In genomic region chr7:142748410-142748809, GRCh38 we compare ENCODE assay signal across 14 cellular contexts. TPM values are rescaled to one million over a fixed set of nuclear protein-coding genes. Genes with fewer than 3 reads are reported as not detected.
"Had no signal": no experiment of that assay in that cellular context is flagged by ENCODE, and none has a peak within 500 bp of the region (broad histone marks: within the 10 kb centered on the region; RNA-seq: fewer than 3 reads in every experiment).

No MANE protein-coding gene starts in this region.

RNA-seq across cellular contexts. Expression of gene PRSS1, which starts 0.9 kb away (rescaled TPM):
- total RNA-seq: activated CD4-positive, alpha-beta memory T cell treated with anti-CD3 and anti-CD28 coated beads, Interleukin-2, amount 10 ng/mL, durations not matched to agents 7 days and 5 days; activated CD4-positive, alpha-beta T cell treated with anti-CD3 and anti-CD28 coated beads for 36 hours; activated CD4-positive, alpha-beta T cell treated with anti-CD3 and anti-CD28 coated beads, Interleukin-2, amount 10 ng/mL, durations not matched to agents 7 days and 5 days; activated CD8-positive, alpha-beta memory T cell treated with anti-CD3 and anti-CD28 coated beads, Interleukin-2, amount 10 ng/mL, durations not matched to agents 7 days and 5 days; activated CD8-positive, alpha-beta T cell treated with anti-CD3 and anti-CD28 coated beads, Interleukin-2, amount 10 ng/mL, durations not matched to agents 7 days and 5 days; activated naive CD8-positive, alpha-beta T cell treated with anti-CD3 and anti-CD28 coated beads, Interleukin-2, amount 10 ng/mL, durations not matched to agents 7 days and 5 days; activated T-helper 2 cell treated with anti-CD3 and anti-CD28 coated beads, Interferon-gamma antibody, Interleukin-2, Interleukin-4, amounts not matched to agents 10 μg/mL and 5 μg/mL and 100 μg/mL, durations not matched to agents 14 hours and 24 hours and 36 hours; ascending aorta; breast epithelium; cardiac septum; cerebellum; T-helper 1 cell treated with Interleukin-12 subunit alpha and Interleukin-12 subunit beta and Interleukin-4 antibody, amounts not matched to agents 30 ng/mL and 1 ng/mL, for 36 hours; T-helper 17 cell; T-helper 2 cell treated with Interferon-gamma antibody and Interleukin-4, amounts not matched to agents 100 ng/mL and 5 ng/mL, for 36 hours had no signal

RNA-seq across cellular contexts. Expression of gene PRSS2, which starts 22.4 kb away (rescaled TPM):
- total RNA-seq: activated CD4-positive, alpha-beta memory T cell treated with anti-CD3 and anti-CD28 coated beads, Interleukin-2, amount 10 ng/mL, durations not matched to agents 7 days and 5 days; activated CD4-positive, alpha-beta T cell treated with anti-CD3 and anti-CD28 coated beads for 36 hours; activated CD4-positive, alpha-beta T cell treated with anti-CD3 and anti-CD28 coated beads, Interleukin-2, amount 10 ng/mL, durations not matched to agents 7 days and 5 days; activated CD8-positive, alpha-beta memory T cell treated with anti-CD3 and anti-CD28 coated beads, Interleukin-2, amount 10 ng/mL, durations not matched to agents 7 days and 5 days; activated CD8-positive, alpha-beta T cell treated with anti-CD3 and anti-CD28 coated beads, Interleukin-2, amount 10 ng/mL, durations not matched to agents 7 days and 5 days; activated naive CD8-positive, alpha-beta T cell treated with anti-CD3 and anti-CD28 coated beads, Interleukin-2, amount 10 ng/mL, durations not matched to agents 7 days and 5 days; activated T-helper 2 cell treated with anti-CD3 and anti-CD28 coated beads, Interferon-gamma antibody, Interleukin-2, Interleukin-4, amounts not matched to agents 10 μg/mL and 5 μg/mL and 100 μg/mL, durations not matched to agents 14 hours and 24 hours and 36 hours; ascending aorta; breast epithelium; cardiac septum; cerebellum; T-helper 1 cell treated with Interleukin-12 subunit alpha and Interleukin-12 subunit beta and Interleukin-4 antibody, amounts not matched to agents 30 ng/mL and 1 ng/mL, for 36 hours; T-helper 17 cell; T-helper 2 cell treated with Interferon-gamma antibody and Interleukin-4, amounts not matched to agents 100 ng/mL and 5 ng/mL, for 36 hours had no signal
